In the genomic region with DNA sequence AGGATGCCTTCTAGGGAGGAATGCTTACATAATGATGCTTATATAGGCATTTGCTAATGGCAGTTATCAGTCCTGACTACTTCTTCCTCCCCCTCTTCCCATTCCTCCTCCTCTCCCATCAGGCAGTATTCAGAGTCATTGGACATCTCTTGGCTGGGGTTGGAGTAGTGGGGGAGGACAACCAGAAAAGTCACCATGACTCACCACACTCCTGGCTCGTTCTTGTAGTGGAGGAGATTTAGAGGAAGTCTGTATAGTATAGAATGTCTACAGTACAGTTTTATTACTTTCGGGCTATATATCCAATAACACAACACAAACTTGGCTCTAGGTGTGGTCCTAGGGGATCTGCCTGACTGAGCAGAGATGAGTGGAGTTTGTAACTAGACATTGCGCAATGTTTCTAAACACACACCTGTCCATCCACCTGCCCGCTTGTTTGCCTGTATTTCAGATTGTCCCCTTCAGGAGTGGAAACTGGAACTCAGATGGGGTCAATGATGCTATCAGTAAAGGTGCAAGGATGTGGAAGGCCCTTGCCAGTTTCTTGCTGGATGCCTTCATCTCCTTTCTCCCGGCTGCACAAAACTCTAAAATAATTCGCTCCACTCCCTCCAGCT, we compare ENCODE assay signal across 13 cellular contexts. TPM values are rescaled to one million over a fixed set of nuclear protein-coding genes. Genes with fewer than 3 reads are reported as not detected.
A peak's percentile ranks its signal among the peaks of the same experiment; 100 is the strongest.
DNase-seq lines count a peak whose midpoint lies in the region; ATAC-seq and TF ChIP-seq lines count a peak whose summit lies in the region.
"Had no signal": no experiment of that assay in that cellular context is flagged by ENCODE, and none has a peak within 500 bp of the region (broad histone marks: within the 10 kb centered on the region; RNA-seq: fewer than 3 reads in every experiment).

No MANE protein-coding gene starts in this region.

- DNase-seq in A673 (ENCODE audit: low spot score) (peak; percentile 15), HCEC 1CT (peak; percentile 31), RWPE2 (ENCODE audit: low spot score) (no peak), glomerular visceral epithelial cell (ENCODE audit: extremely low spot score) (peak; percentile 4), HEK293T (ENCODE audit: extremely low spot score) (no peak), hippocampal formation (lab: John Stamatoyannopoulos, UW) (no peak), ureter (ENCODE audit: low spot score) (no peak)
- no peak for DNase-seq in activated CD8-positive, alpha-beta memory T cell treated with anti-CD3 and anti-CD28 coated beads for 24 hours
- DNase-seq: BE2C; gastrocnemius medialis; NCI-H187 treated with DMSO at 0.1 percent for 48 hours; stimulated activated CD4-positive, alpha-beta T cell treated with anti-CD3 and anti-CD28 coated beads, Interleukin-12 subunit alpha, Interleukin-12 subunit beta, amount 100 ng/mL, for 4 hours; T-helper 9 cell had no signal

- BruUV-seq in A673 (replicated peaks; lab: Mats Ljungman, UMichigan): no TSS peak

- H3K9me3 ChIP-seq in A673 (ENCODE audit: low read depth, low read length, poor library complexity, severe bottlenecking): no peaks in the 10 kb centered on the region
- H3K9me3 ChIP-seq in RWPE2 (ENCODE audit: severe bottlenecking): no peaks in the 10 kb centered on the region
- H3K9me3 ChIP-seq: BE2C, gastrocnemius medialis had no signal

- H3K27me3 ChIP-seq in A673 (replicated peaks; ENCODE audit: insufficient read depth, low read depth, low read length, poor library complexity) (no peaks in the 10 kb centered on the region), RWPE2 (ENCODE audit: insufficient read depth, poor library complexity, severe bottlenecking) (no peaks in the 10 kb centered on the region)
- H3K27me3 ChIP-seq: BE2C, gastrocnemius medialis had no signal

- H3K4me3 ChIP-seq in A673 (ENCODE audit: low read depth, low read length, poor library complexity, severe bottlenecking) (no peak overlapping the region), RWPE2 (ENCODE audit: severe bottlenecking) (no peak overlapping the region)
- H3K4me3 ChIP-seq: gastrocnemius medialis had no signal

- peak; percentile 55; the same call in 2 of the 3 replicates for ATAC-seq in RWPE2 (ENCODE audit: low read depth)
- ATAC-seq: gastrocnemius medialis had no signal

- intact Hi-C loops in A673 (cut with micrococcal nuclease; ENCODE audit: unreplicated experiment): no loop called here

- POLR2A ChIA-PET in A673 (lab: Charles Lee; ENCODE audit: low non-redundant PET): no interaction called here
- POLR2A ChIA-PET in HEK293T (lab: Yijun Ruan, JAX): no interaction called here

- H3K27ac ChIP-seq in A673 (ENCODE audit: low read depth, low read length, poor library complexity, severe bottlenecking) (no peak overlapping the region), RWPE2 (ENCODE audit: poor library complexity, severe bottlenecking) (no peak overlapping the region)
- H3K27ac ChIP-seq: gastrocnemius medialis had no signal

- TF ChIP-seq CTCF in A673 (conservative IDR thresholded peaks at IDR 0.05; ENCODE audit: low read depth, low read length): no peak
- TF ChIP-seq CTCF in RWPE2 (IDR thresholded peaks at IDR 0.05; ENCODE audit: poor library complexity, severe bottlenecking): no peak

- H3K36me3 ChIP-seq in A673 (ENCODE audit: insufficient read depth, low read length, poor library complexity, severe bottlenecking): no peaks in the 10 kb centered on the region
- H3K36me3 ChIP-seq in RWPE2 (ENCODE audit: low read depth): no peaks in the 10 kb centered on the region
- H3K36me3 ChIP-seq: BE2C, gastrocnemius medialis had no signal

- CTCF ChIA-PET in A673 (lab: Charles Lee) (no interaction called here), HEK293T (lab: Yijun Ruan, JAX) (no interaction called here)

- no peaks in the 10 kb centered on the region for H3K4me1 ChIP-seq in A673 (ENCODE audit: insufficient read depth, low read length, poor library complexity, severe bottlenecking)
- H3K4me1 ChIP-seq in RWPE2 (ENCODE audit: insufficient read depth, poor library complexity, severe bottlenecking): no peaks in the 10 kb centered on the region
- H3K4me1 ChIP-seq: BE2C, gastrocnemius medialis had no signal

TF ChIP-seq in HEK293T, 16 proteins besides CTCF, POLR2A, EP300 and RAD21:
- TF ChIP-seq SUZ12 (IDR thresholded peaks at IDR 0.05) (no peak), HDGF (IDR thresholded peaks at IDR 0.05; ENCODE audit: borderline replicate concordance) (no peak), CTBP1 (IDR thresholded peaks at IDR 0.05; ENCODE audit: borderline replicate concordance) (no peak), ZNF384 (IDR thresholded peaks at IDR 0.05) (no peak)

RNA-seq across cellular contexts. Expression of a gene that starts 27.9 kb away (rescaled TPM):
- total RNA-seq in A673 (2021) (not detected in 2 replicates), ureter (4.9 TPM)
- total RNA-seq: gastrocnemius medialis had no signal

Comparison
In these comparisons a context has a peak if more than half of its experiments do, and no peak if none do; other contexts are left out.
1. DNase-seq: peak in A673 (single experiment), HCEC 1CT (single experiment) and glomerular visceral epithelial cell (single experiment); none in RWPE2 (single experiment), activated CD8-positive, alpha-beta memory T cell treated with anti-CD3 and anti-CD28 coated beads for 24 hours (single experiment), HEK293T (single experiment), hippocampal formation (0 of 2) and ureter (single experiment).